ENCODE assay signal across 16 cellular contexts in the genomic region with DNA sequence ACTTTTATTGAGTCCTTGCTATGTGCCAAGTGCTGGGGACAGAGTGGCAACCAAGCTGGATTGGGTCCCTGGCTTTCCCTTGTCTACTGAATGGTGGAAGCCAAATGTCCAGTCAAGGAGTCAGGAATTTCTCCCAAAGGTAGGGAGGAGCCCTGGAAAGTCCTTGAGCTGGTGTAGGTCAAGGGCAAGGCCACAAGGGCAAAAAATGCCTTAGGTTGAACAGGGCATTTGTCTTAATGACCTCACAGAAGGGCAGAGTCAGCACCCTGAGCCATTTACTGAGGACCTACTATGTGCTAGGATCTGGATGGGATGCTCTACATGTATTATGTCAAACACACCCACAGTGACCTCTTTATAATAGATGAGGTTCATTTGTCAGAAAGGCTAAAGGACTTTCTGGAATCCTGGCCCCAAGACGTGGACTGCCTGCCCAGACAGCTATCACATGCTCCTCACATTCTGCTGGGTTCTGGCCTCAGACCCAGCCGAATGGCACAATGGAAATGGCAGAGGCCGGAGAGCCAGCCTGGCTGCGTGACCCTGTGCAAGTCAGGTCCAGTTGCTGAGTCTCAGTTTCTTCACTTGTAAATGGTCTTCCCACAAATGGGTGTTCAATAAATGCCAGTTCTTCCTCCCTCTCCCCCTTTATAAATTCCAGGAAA. TPM values are rescaled to one million over a fixed set of nuclear protein-coding genes. Genes with fewer than 3 reads are reported as not detected.
DNase-seq lines count a peak whose midpoint lies in the region; ATAC-seq and TF ChIP-seq lines count a peak whose summit lies in the region.
"Had no signal": no experiment of that assay in that cellular context is flagged by ENCODE, and none has a peak within 500 bp of the region (broad histone marks: within the 10 kb centered on the region; RNA-seq: fewer than 3 reads in every experiment).

No MANE protein-coding gene starts in this region.

- no peak overlapping the region for H3K4me3 ChIP-seq in heart left ventricle
- H3K4me3 ChIP-seq in right atrium auricular region = no peak overlapping the region
- no peak overlapping the region for H3K4me3 ChIP-seq in left ventricle myocardium inferior
- no peak overlapping the region for H3K4me3 ChIP-seq in muscle layer of duodenum (ENCODE audit: low read depth in 1 of 2, low read length in 2 of 2)
- H3K4me3 ChIP-seq in transverse colon = no peak overlapping the region
- H3K4me3 ChIP-seq in sigmoid colon = no peak overlapping the region
- H3K4me3 ChIP-seq in prostate gland = no peak overlapping the region
- H3K4me3 ChIP-seq: MG63 had no signal

- H3K27me3 ChIP-seq in heart left ventricle (no peaks in the 10 kb centered on the region), right atrium auricular region (no peaks in the 10 kb centered on the region), left ventricle myocardium inferior (ENCODE audit: low read depth) (no peaks in the 10 kb centered on the region), muscle layer of duodenum (ENCODE audit: low read depth, low read length) (no peaks in the 10 kb centered on the region), transverse colon (no peaks in the 10 kb centered on the region), sigmoid colon (no peaks in the 10 kb centered on the region), prostate gland (replicated peaks; ENCODE audit: insufficient read depth) (no peaks in the 10 kb centered on the region)

- WGBS in heart left ventricle, 4 donors = 68 to 74% (median 71%) methylated on average over 4 of the region's 4 CpGs
- WGBS in transverse colon (ENCODE audit: low coverage in 1 of 2), 2 donors = 93% methylated on average over 4 of the region's 4 CpGs; no CpG with 5 or more reads in 1 of the 2 donors
- 93 to 97% methylated on average over 4 of the region's 4 CpGs for WGBS in sigmoid colon, 2 donors
- WGBS in prostate gland = 100% methylated on average over 4 of the region's 4 CpGs

- peak in 1 of 4 donors; percentile 25 for ATAC-seq in heart left ventricle
- no peak for ATAC-seq in HG03460 (IDR thresholded peaks at IDR 0.05; ENCODE audit: unreplicated experiment)

- no peak for TF ChIP-seq EP300 in transverse colon (IDR thresholded peaks at IDR 0.05; ENCODE audit: low read depth)
- no peak for TF ChIP-seq EP300 in sigmoid colon (IDR thresholded peaks at IDR 0.05)

- intact Hi-C loops in heart left ventricle (cut with DNase I) = no loop called here
- intact Hi-C loops in left ventricle myocardium inferior (cut with micrococcal nuclease) = no loop called here
- intact Hi-C loops in transverse colon (cut with DNase I; ENCODE audit: low total_unique reads) = no loop called here
- intact Hi-C loops in sigmoid colon (cut with DNase I) = no loop called here
- intact Hi-C loops in prostate gland (cut with DNase I) = no loop called here

- DNase-seq in heart left ventricle = no peak
- no peak for DNase-seq in right atrium auricular region (ENCODE audit: low spot score)
- no peak for DNase-seq in left ventricle myocardium inferior
- no peak for DNase-seq in transverse colon
- no peak for DNase-seq in sigmoid colon
- no peak for DNase-seq in prostate gland (ENCODE audit: low spot score)
- DNase-seq: H7, Karpas-422, MG63, NCI-H1105, NCI-H1694, SHP77 treated with DMSO at 0.1 percent for 48 hours had no signal

- H3K36me3 ChIP-seq in heart left ventricle (no peaks in the 10 kb centered on the region), right atrium auricular region (no peaks in the 10 kb centered on the region), left ventricle myocardium inferior (no peaks in the 10 kb centered on the region), muscle layer of duodenum (ENCODE audit: control insufficient read depth in 1 of 2, insufficient read depth in 2 of 2, low read length in 2 of 2) (no peaks in the 10 kb centered on the region), transverse colon (no peaks in the 10 kb centered on the region), sigmoid colon (no peaks in the 10 kb centered on the region), prostate gland (no peaks in the 10 kb centered on the region)
- H3K36me3 ChIP-seq: MG63 had no signal

- in situ Hi-C loops in transverse colon (cut with MboI; ENCODE audit: low pct_ligation_motif_present in 1 of 4, low pct_unique_long_range_greater_than_20kb in 1 of 4, low sequenced_read_pairs in 3 of 4) = no loop called here

- H3K9me3 ChIP-seq in heart left ventricle (no peaks in the 10 kb centered on the region), right atrium auricular region (no peaks in the 10 kb centered on the region), left ventricle myocardium inferior (replicated peaks) (no peaks in the 10 kb centered on the region), muscle layer of duodenum (ENCODE audit: control insufficient read depth in 1 of 2, low read length in 2 of 2) (no peaks in the 10 kb centered on the region), transverse colon (no peaks in the 10 kb centered on the region), sigmoid colon (no peaks in the 10 kb centered on the region), prostate gland (no peaks in the 10 kb centered on the region)
- H3K9me3 ChIP-seq: MG63 had no signal

- H3K4me1 ChIP-seq in heart left ventricle (peaks cover 0 to 27% (median 10%) of the 10 kb centered on the region in 12 donors), right atrium auricular region (peaks cover 0 to 5% of the 10 kb centered on the region in 2 donors), left ventricle myocardium inferior (peaks cover 27% of the 10 kb centered on the region), muscle layer of duodenum (ENCODE audit: control insufficient read depth in 1 of 2, insufficient read depth in 2 of 2, low read length in 2 of 2) (no peaks in the 10 kb centered on the region), transverse colon (peaks cover 0 to 26% (median 15%) of the 10 kb centered on the region in 4 donors), sigmoid colon (peaks cover 0 to 20% (median 13%) of the 10 kb centered on the region in 4 donors), prostate gland (replicated peaks) (no peaks in the 10 kb centered on the region)

- TF ChIP-seq CTCF in heart left ventricle (IDR thresholded peaks at IDR 0.05) (no peak), right atrium auricular region (IDR thresholded peaks at IDR 0.05) (no peak), left ventricle myocardium inferior (IDR thresholded peaks at IDR 0.05; ENCODE audit: borderline replicate concordance) (no peak), transverse colon (IDR thresholded peaks at IDR 0.05) (no peak), sigmoid colon (IDR thresholded peaks at IDR 0.05) (no peak), prostate gland (IDR thresholded peaks at IDR 0.05) (no peak)

- H3K27ac ChIP-seq in heart left ventricle (peak overlapping the region in 7 of 12 donors; percentile 7 to 79 (median 73)), right atrium auricular region (no peak overlapping the region), left ventricle myocardium inferior (replicated peaks) (peak overlapping the region; percentile 76), muscle layer of duodenum (ENCODE audit: low read length) (peak overlapping the region; percentile 49), transverse colon (peak overlapping the region; percentile 52 to 71 (median 61)), sigmoid colon (no peak overlapping the region), prostate gland (no peak overlapping the region)
- H3K27ac ChIP-seq: C4-2B had no signal

- TF ChIP-seq POLR2A in heart left ventricle (IDR thresholded peaks at IDR 0.05) (no peak), transverse colon (IDR thresholded peaks at IDR 0.05) (no peak), sigmoid colon (IDR thresholded peaks at IDR 0.05) (no peak), prostate gland (IDR thresholded peaks at IDR 0.05) (no peak)

RNA-seq across cellular contexts. Expression of gene MOGAT2, which starts 17.7 kb away (rescaled TPM):
- total RNA-seq in heart left ventricle (under 1 TPM in 3 of 9 donors, not detected in 6; 0.20 to 0.27 (median 0.25) TPM), right atrium auricular region (not detected), left ventricle myocardium inferior (not detected), transverse colon (100 to 1,000 TPM; 154 to 251 (median 183) TPM), sigmoid colon (under 1 TPM in 1 of 4 donors, not detected in 3; 0.36 TPM), prostate gland (1 to 10 TPM in 1 of 2 donors, under 1 TPM in 1; 0.62 to 4.1 TPM)
- polyA plus RNA-seq in heart left ventricle (under 1 TPM in 1 of 2 donors, not detected in 1; 0.04 TPM), sigmoid colon (10 to 100 TPM; 26.4 to 98.5 (median 28.2) TPM)
- total RNA-seq: Daoy, H7 had no signal

RNA-seq across cellular contexts. Expression of gene DGAT2, which starts 33.3 kb away (rescaled TPM):
- total RNA-seq in heart left ventricle (10 to 100 TPM in 3 of 9 donors, 1 to 10 TPM in 6; 4.4 to 48.3 (median 8.3) TPM), right atrium auricular region (10 to 100 TPM in 1 of 2 donors, 1 to 10 TPM in 1; 2.7 to 27.7 TPM), left ventricle myocardium inferior (6.9 TPM), transverse colon (1 to 10 TPM in 2 of 4 donors, not detected in 2; 3.3 to 3.7 TPM), sigmoid colon (10 to 100 TPM in 1 of 4 donors, 1 to 10 TPM in 1, under 1 TPM in 2; 0.55 to 20.3 (median 0.92) TPM), prostate gland (10 to 100 TPM in 1 of 2 donors, 1 to 10 TPM in 1; 5.6 to 24.6 TPM)
- polyA plus RNA-seq in heart left ventricle (10 to 100 TPM in 1 of 2 donors, 1 to 10 TPM in 1; 4.0 to 15.8 TPM), sigmoid colon (10 to 100 TPM in 1 of 3 donors, 1 to 10 TPM in 2; 1.2 to 16.5 (median 3.6) TPM)

Comparison
In these comparisons a context has a peak if more than half of its experiments do, and no peak if none do; other contexts are left out.
1. H3K27ac ChIP-seq: peak in heart left ventricle (7 of 12), left ventricle myocardium inferior (single experiment), muscle layer of duodenum (single experiment) and transverse colon (4 of 4); none in right atrium auricular region (0 of 2), sigmoid colon (0 of 4) and prostate gland (0 of 2).
2. RNA of gene MOGAT2, which starts 17.7 kb away (total RNA-seq): 154 to 251 TPM in transverse colon; 0.62 to 4.1 TPM in prostate gland, 0.20 to 0.27 TPM in heart left ventricle, not detected in right atrium auricular region, not detected in left ventricle myocardium inferior (single experiment) and 0.36 TPM in sigmoid colon; every median in the first group is over 10 times any median in the second.